14 cellular contexts compared by ENCODE assay signal in the genomic region with DNA sequence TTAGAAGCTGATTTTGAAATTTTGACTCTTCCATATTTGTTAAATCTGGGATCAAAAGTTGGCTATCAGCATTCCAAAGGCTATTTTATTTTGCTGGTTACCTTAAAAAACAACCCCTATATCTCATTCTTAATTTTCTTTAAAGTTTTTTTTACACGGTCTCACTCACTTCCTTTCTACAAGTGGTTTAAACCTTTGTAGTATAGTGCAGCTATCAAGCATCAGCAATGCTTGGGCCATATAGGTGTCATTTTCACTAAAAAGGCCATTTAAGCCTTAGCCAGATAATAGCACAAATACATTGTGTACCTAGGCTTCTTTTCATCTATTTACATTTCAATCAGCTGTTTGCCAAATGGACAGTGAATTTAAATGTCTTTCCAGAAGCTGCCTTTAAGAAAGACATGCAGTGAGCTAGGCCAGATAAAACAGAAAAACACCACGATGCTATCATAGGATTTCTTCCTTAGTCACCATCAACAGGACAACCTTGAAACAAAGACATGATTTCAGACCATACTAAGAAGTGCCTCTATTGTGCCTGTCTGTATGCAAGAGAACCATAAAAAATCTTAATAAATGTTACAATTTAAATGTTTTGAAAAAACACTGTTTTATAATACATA.
DNase-seq lines count a peak whose midpoint lies in the region; ATAC-seq and TF ChIP-seq lines count a peak whose summit lies in the region.
"Had no signal": no experiment of that assay in that cellular context is flagged by ENCODE, and none has a peak within 500 bp of the region (broad histone marks: within the 10 kb centered on the region; RNA-seq: fewer than 3 reads in every experiment).

No MANE protein-coding gene starts in this region.

- intact Hi-C loops in activated CD8-positive, alpha-beta T cell treated with anti-CD3 and anti-CD28 coated beads for 36 hours (cut with micrococcal nuclease), result loop anchor here (5.0 kb wide), 1 partner anchor 44 kb away; no protein-coding TSS in a partner anchor
- intact Hi-C loops in Right ventricle myocardium superior (cut with DNase I), result no loop called here
- intact Hi-C loops in head of caudate nucleus (cut with DNase I), result no loop called here

- no peak for TF ChIP-seq CTCF in activated CD8-positive, alpha-beta T cell treated with anti-CD3 and anti-CD28 coated beads for 36 hours (IDR thresholded peaks at IDR 0.05)
- no peak for TF ChIP-seq CTCF in nephron progenitor cell (IDR thresholded peaks at IDR 0.05)
- TF ChIP-seq CTCF in hepatocyte (IDR thresholded peaks at IDR 0.05; ENCODE audit: poor library complexity), result no peak

- no peaks in the 10 kb centered on the region for H3K36me3 ChIP-seq in hepatocyte (replicated peaks; ENCODE audit: insufficient read depth, low read depth)

- peaks cover 28% of the 10 kb centered on the region for H3K36me3 Mint-ChIP-seq in T-helper 1 cell treated with Interleukin-12 subunit alpha and Interleukin-12 subunit beta and Interleukin-4 antibody, amounts not matched to agents 30 μg/mL and 1 μg/mL, for 36 hours (ENCODE audit: low read depth)
- peaks cover 21% of the 10 kb centered on the region for H3K36me3 Mint-ChIP-seq in activated CD8-positive, alpha-beta T cell treated with anti-CD3 and anti-CD28 coated beads for 36 hours (ENCODE audit: low read depth)
- peaks cover 8% of the 10 kb centered on the region for H3K36me3 Mint-ChIP-seq in nephron progenitor cell (ENCODE audit: low read depth)

- POLR2A ChIA-PET in activated CD8-positive, alpha-beta T cell treated with anti-CD3 and anti-CD28 coated beads for 36 hours (lab: Charles Lee), result interaction anchor here (0.6 kb wide), 1 partner anchor 220 kb away, joined by 3 read pairs; no protein-coding TSS in a partner anchor

- no peak overlapping the region for H3K4me2 ChIP-seq in hepatocyte

- no peaks in the 10 kb centered on the region for H3K9me2 ChIP-seq in hepatocyte (replicated peaks; ENCODE audit: insufficient read depth)

- ATAC-seq in activated CD8-positive, alpha-beta T cell treated with anti-CD3 and anti-CD28 coated beads for 36 hours, result peak; percentile 35
- no peak for ATAC-seq in Right ventricle myocardium superior (ENCODE audit: poor library complexity)

- peak overlapping the region; percentile 63 for H3K27ac Mint-ChIP-seq in T-helper 1 cell treated with Interleukin-12 subunit alpha and Interleukin-12 subunit beta and Interleukin-4 antibody, amounts not matched to agents 30 μg/mL and 1 μg/mL, for 36 hours
- peak overlapping the region; percentile 80 for H3K27ac Mint-ChIP-seq in activated CD8-positive, alpha-beta T cell treated with anti-CD3 and anti-CD28 coated beads for 36 hours
- H3K27ac Mint-ChIP-seq in nephron progenitor cell, result peak overlapping the region; percentile 43

- 52% methylated on average over 2 of the region's 2 CpGs for WGBS in hepatocyte (ENCODE audit: low lambda C conversion rate, missing lambda C conversion rate)

- no peaks in the 10 kb centered on the region for H3K9me3 Mint-ChIP-seq in T-helper 1 cell treated with Interleukin-12 subunit alpha and Interleukin-12 subunit beta and Interleukin-4 antibody, amounts not matched to agents 30 μg/mL and 1 μg/mL, for 36 hours
- no peaks in the 10 kb centered on the region for H3K9me3 Mint-ChIP-seq in activated CD8-positive, alpha-beta T cell treated with anti-CD3 and anti-CD28 coated beads for 36 hours
- H3K9me3 Mint-ChIP-seq in nephron progenitor cell, result no peaks in the 10 kb centered on the region

- H4K20me1 ChIP-seq in hepatocyte (ENCODE audit: insufficient read depth, poor library complexity, severe bottlenecking), result no peaks in the 10 kb centered on the region

- no peak overlapping the region for H3K4me3 ChIP-seq in hepatocyte

- CTCF ChIA-PET in activated CD8-positive, alpha-beta T cell treated with anti-CD3 and anti-CD28 coated beads for 36 hours (lab: Charles Lee), result interaction anchor here (1.2 to 2.6 kb wide), 4 partner anchors 10 to 108 kb away, joined by 3 to 12 read pairs (median 4); no protein-coding TSS in a partner anchor

- no peaks in the 10 kb centered on the region for H3K9me3 ChIP-seq in hepatocyte (ENCODE audit: low read depth)

- no peaks in the 10 kb centered on the region for H3K27me3 ChIP-seq in hepatocyte

- H3K27ac ChIP-seq in hepatocyte, result no peak overlapping the region

- no peaks in the 10 kb centered on the region for H3K79me2 ChIP-seq in hepatocyte

- H3K4me3 Mint-ChIP-seq in T-helper 1 cell treated with Interleukin-12 subunit alpha and Interleukin-12 subunit beta and Interleukin-4 antibody, amounts not matched to agents 30 μg/mL and 1 μg/mL, for 36 hours, result peak overlapping the region; percentile 51
- peak overlapping the region; percentile 41 for H3K4me3 Mint-ChIP-seq in activated CD8-positive, alpha-beta T cell treated with anti-CD3 and anti-CD28 coated beads for 36 hours
- no peak overlapping the region for H3K4me3 Mint-ChIP-seq in nephron progenitor cell

- H3K4me1 Mint-ChIP-seq in T-helper 1 cell treated with Interleukin-12 subunit alpha and Interleukin-12 subunit beta and Interleukin-4 antibody, amounts not matched to agents 30 μg/mL and 1 μg/mL, for 36 hours (ENCODE audit: low read depth), result peaks cover 62% of the 10 kb centered on the region
- peaks cover 74% of the 10 kb centered on the region for H3K4me1 Mint-ChIP-seq in activated CD8-positive, alpha-beta T cell treated with anti-CD3 and anti-CD28 coated beads for 36 hours (ENCODE audit: low read depth)
- peaks cover 10% of the 10 kb centered on the region for H3K4me1 Mint-ChIP-seq in nephron progenitor cell

- DNase-seq in T-helper 1 cell (no peak), NCI-H1092 treated with DMSO at 0.1 percent for 48 hours (lab: John Stamatoyannopoulos, UW) (peak; percentile 61), nephron progenitor cell (no peak), Right ventricle myocardium superior (no peak), head of caudate nucleus (no peak), hepatocyte (ENCODE audit: low spot score) (no peak)
- no peak for DNase-seq in activated CD8-positive, alpha-beta T cell treated with anti-CD3 and anti-CD28 coated beads for 36 hours
- DNase-seq: amniotic stem cell; effector CD8-positive, alpha-beta T cell; hippocampal formation; mesenchymal stem cell; NCI-H187 treated with DMSO at 0.1 percent for 48 hours; stimulated activated CD4-positive, alpha-beta T cell treated with anti-CD3 and anti-CD28 coated beads, Interleukin-4, amount 100 ng/mL, for 1 hour had no signal

- no peaks in the 10 kb centered on the region for H3K27me3 Mint-ChIP-seq in T-helper 1 cell treated with Interleukin-12 subunit alpha and Interleukin-12 subunit beta and Interleukin-4 antibody, amounts not matched to agents 30 μg/mL and 1 μg/mL, for 36 hours (ENCODE audit: low read depth)
- no peaks in the 10 kb centered on the region for H3K27me3 Mint-ChIP-seq in activated CD8-positive, alpha-beta T cell treated with anti-CD3 and anti-CD28 coated beads for 36 hours
- H3K27me3 Mint-ChIP-seq in nephron progenitor cell (ENCODE audit: low read depth, poor library complexity), result no peaks in the 10 kb centered on the region

- no peak overlapping the region for H2AFZ ChIP-seq in hepatocyte

- H3K4me1 ChIP-seq in hepatocyte (ENCODE audit: insufficient read depth), result no peaks in the 10 kb centered on the region
